In genomic region chr10:50554995-50555568, GRCh38 we compare ENCODE assay signal across 11 cellular contexts.
A peak's percentile ranks its signal among the peaks of the same experiment; 100 is the strongest.
DNase-seq lines count a peak whose midpoint lies in the region; ATAC-seq and TF ChIP-seq lines count a peak whose summit lies in the region.
"Had no signal": no experiment of that assay in that cellular context is flagged by ENCODE, and none has a peak within 500 bp of the region (broad histone marks: within the 10 kb centered on the region; RNA-seq: fewer than 3 reads in every experiment).

No MANE protein-coding gene starts in this region.

- H3K9ac ChIP-seq in SK-N-SH (no peak overlapping the region), subcutaneous abdominal adipose tissue (ENCODE audit: low read length in 5 of 5) (peak overlapping the region in 1 of 5 donors; percentile 29)

- H3K27me3 Mint-ChIP-seq in natural killer cell treated with Interleukin-12 subunit alpha and Interleukin-12 subunit beta and Interleukin-15 and Interleukin-18, amount 100 ng/mL, for 72 hours = no peaks in the 10 kb centered on the region

- peaks cover 13 to 22% of the 10 kb centered on the region in 2 donors for H3K4me1 Mint-ChIP-seq in natural killer cell treated with Interleukin-12 subunit alpha and Interleukin-12 subunit beta and Interleukin-15 and Interleukin-18, amount 100 ng/mL, for 72 hours (ENCODE audit: low read depth in 2 of 2)

- no peak overlapping the region for H3K4me3 Mint-ChIP-seq in natural killer cell treated with Interleukin-12 subunit alpha and Interleukin-12 subunit beta and Interleukin-15 and Interleukin-18, amount 100 ng/mL, for 72 hours

- no peaks in the 10 kb centered on the region for H4K20me1 ChIP-seq in SK-N-SH (ENCODE audit: insufficient read depth)

- peaks cover 5% of the 10 kb centered on the region for H3F3A ChIP-seq in SK-N-SH (replicated peaks; ENCODE audit: insufficient read depth)

- H3K27ac ChIP-seq in SK-N-SH (ENCODE audit: low read depth in 2 of 2, low read length in 1 of 2) (peak overlapping the region; percentile 46 to 69), gastroesophageal sphincter (peak overlapping the region; percentile 20 to 59 (median 52)), subcutaneous abdominal adipose tissue (ENCODE audit: low read depth, low read length) (peak overlapping the region; percentile 49)

- H3K4me3 ChIP-seq in SK-N-SH (ENCODE audit: low read depth in 2 of 2, low read length in 1 of 2) = no peak overlapping the region
- no peak overlapping the region for H3K4me3 ChIP-seq in gastroesophageal sphincter
- no peak overlapping the region for H3K4me3 ChIP-seq in subcutaneous abdominal adipose tissue (ENCODE audit: low read depth in 1 of 5, low read length in 5 of 5)
- H3K4me3 ChIP-seq: skin epidermis had no signal

- CTCF ChIA-PET in SK-N-SH (lab: Yijun Ruan, JAX) = interaction anchor here (0.8 to 1.0 kb wide), 4 partner anchors 22 to 134 kb away, joined by 3 to 4 read pairs (median 3); no protein-coding TSS in a partner anchor

- TF ChIP-seq EP300 in SK-N-SH (IDR thresholded peaks at IDR 0.05; ENCODE audit: borderline replicate concordance in 1 of 2, low read depth in 1 of 2, low read length in 1 of 2) = no peak
- no peak for TF ChIP-seq EP300 in gastroesophageal sphincter (IDR thresholded peaks at IDR 0.05)

- H3K9me2 ChIP-seq in SK-N-SH = no peaks in the 10 kb centered on the region

- TF ChIP-seq POLR2A in gastroesophageal sphincter (IDR thresholded peaks at IDR 0.05) = no peak

- H3K4me1 ChIP-seq in SK-N-SH (ENCODE audit: control insufficient read depth in 1 of 2, insufficient read depth in 2 of 2, low read depth in 1 of 2, low read length in 1 of 2) (peaks cover 32 to 55% of the 10 kb centered on the region in 2 experiments; a peak in 3 of 4 replicates), gastroesophageal sphincter (peaks cover 39 to 91% (median 40%) of the 10 kb centered on the region in 3 donors), subcutaneous abdominal adipose tissue (ENCODE audit: control insufficient read depth in 5 of 5, insufficient read depth in 5 of 5, low read length in 5 of 5) (peaks cover 2 to 42% (median 33%) of the 10 kb centered on the region in 5 donors)

- no peaks in the 10 kb centered on the region for H3K36me3 ChIP-seq in SK-N-SH (replicated peaks in 1 of 2; ENCODE audit: control insufficient read depth in 1 of 2, insufficient read depth in 2 of 2, low read length in 1 of 2)
- no peaks in the 10 kb centered on the region for H3K36me3 ChIP-seq in gastroesophageal sphincter
- H3K36me3 ChIP-seq in subcutaneous abdominal adipose tissue (ENCODE audit: control insufficient read depth in 5 of 5, insufficient read depth in 5 of 5, low read length in 5 of 5) = no peaks in the 10 kb centered on the region

- POLR2A ChIA-PET in SK-N-SH (lab: Yijun Ruan, JAX) = interaction anchor here (0.8 kb wide), 1 partner anchor 69 kb away, joined by 4 read pairs; no protein-coding TSS in a partner anchor

- H2AFZ ChIP-seq in SK-N-SH (ENCODE audit: low read depth) = no peak overlapping the region

- 74% methylated on average over 3 of the region's 3 CpGs for WGBS in SK-N-SH (ENCODE audit: low lambda C conversion rate)
- WGBS in gastroesophageal sphincter (ENCODE audit: low coverage in 1 of 2), 2 donors = 29 to 31% methylated on average over 3 of the region's 3 CpGs

- peak; percentile 9 for DNase-seq in NCI-H146 (lab: John Stamatoyannopoulos, UW)
- DNase-seq in NCI-H146 treated with DMSO at 0.1 percent for 48 hours (lab: John Stamatoyannopoulos, UW; ENCODE audit: unreplicated experiment) = no peak
- no peak for DNase-seq in SK-N-SH
- DNase-seq in natural killer cell treated with Interleukin-12 subunit alpha and Interleukin-12 subunit beta and Interleukin-15 and Interleukin-18, amount 100 ng/mL, for 72 hours (ENCODE audit: low spot score) = no peak
- DNase-seq in SIG-M5 treated with dmso at 0.1 percent for 504 hours (lab: John Stamatoyannopoulos, UW; ENCODE audit: unreplicated experiment) = no peak
- no peak for DNase-seq in NCI-H1105 (lab: John Stamatoyannopoulos, UW)
- DNase-seq: AML-193, NCI-H187 treated with DMSO at 0.1 percent for 48 hours had no signal

- TF ChIP-seq CTCF in SK-N-SH (IDR thresholded peaks at IDR 0.05) (0 out of 2 replicates have a peak, but pooled peaks have one; percentile 23), gastroesophageal sphincter (IDR thresholded peaks at IDR 0.05) (no peak)

- no peaks in the 10 kb centered on the region for H3K9me3 Mint-ChIP-seq in natural killer cell treated with Interleukin-12 subunit alpha and Interleukin-12 subunit beta and Interleukin-15 and Interleukin-18, amount 100 ng/mL, for 72 hours

- no peak overlapping the region for H3K4me2 ChIP-seq in SK-N-SH

- no peak overlapping the region for H3K27ac Mint-ChIP-seq in natural killer cell treated with Interleukin-12 subunit alpha and Interleukin-12 subunit beta and Interleukin-15 and Interleukin-18, amount 100 ng/mL, for 72 hours

- TF ChIP-seq RAD21 in SK-N-SH (IDR thresholded peaks at IDR 0.05; ENCODE audit: low read length) = peak; percentile 62

- H3K27me3 ChIP-seq in SK-N-SH (ENCODE audit: insufficient read depth) (no peaks in the 10 kb centered on the region), gastroesophageal sphincter (no peaks in the 10 kb centered on the region), subcutaneous abdominal adipose tissue (ENCODE audit: control insufficient read depth in 5 of 5, insufficient read depth in 4 of 5, low read length in 5 of 5) (no peaks in the 10 kb centered on the region)

- H3K79me2 ChIP-seq in SK-N-SH (ENCODE audit: insufficient read depth) = no peaks in the 10 kb centered on the region; the same call in 1 of the 2 replicates

- H3K9me3 ChIP-seq in SK-N-SH = no peaks in the 10 kb centered on the region
- no peaks in the 10 kb centered on the region for H3K9me3 ChIP-seq in gastroesophageal sphincter
- no peaks in the 10 kb centered on the region for H3K9me3 ChIP-seq in subcutaneous abdominal adipose tissue (ENCODE audit: control insufficient read depth in 5 of 5, low read length in 5 of 5)

- ATAC-seq in gastroesophageal sphincter = no peak
- ATAC-seq in natural killer cell treated with Interleukin-12 subunit alpha and Interleukin-12 subunit beta and Interleukin-15 and Interleukin-18, amount 100 ng/mL, for 72 hours = no peak

- no peaks in the 10 kb centered on the region for H3K36me3 Mint-ChIP-seq in natural killer cell treated with Interleukin-12 subunit alpha and Interleukin-12 subunit beta and Interleukin-15 and Interleukin-18, amount 100 ng/mL, for 72 hours

TF ChIP-seq in SK-N-SH, 30 proteins besides CTCF, POLR2A, EP300 and RAD21:
- TF ChIP-seq RXRA (IDR thresholded peaks at IDR 0.05; ENCODE audit: borderline replicate concordance, low read depth) = no peak
- TF ChIP-seq SMC3 (IDR thresholded peaks at IDR 0.05; ENCODE audit: low read depth, low read length) = peak; percentile 37; the same call in 1 of the 2 replicates
- no peak for TF ChIP-seq CHD2 (IDR thresholded peaks at IDR 0.05; ENCODE audit: low read length, partially characterized antibody)
- TF ChIP-seq RCOR1 (IDR thresholded peaks at IDR 0.05; ENCODE audit: low read length) = 0 out of 2 replicates have a peak, but pooled peaks have one; percentile 27
- no peak for TF ChIP-seq TEAD4 (IDR thresholded peaks at IDR 0.05; ENCODE audit: borderline replicate concordance, insufficient read depth)
